In the genomic region with DNA sequence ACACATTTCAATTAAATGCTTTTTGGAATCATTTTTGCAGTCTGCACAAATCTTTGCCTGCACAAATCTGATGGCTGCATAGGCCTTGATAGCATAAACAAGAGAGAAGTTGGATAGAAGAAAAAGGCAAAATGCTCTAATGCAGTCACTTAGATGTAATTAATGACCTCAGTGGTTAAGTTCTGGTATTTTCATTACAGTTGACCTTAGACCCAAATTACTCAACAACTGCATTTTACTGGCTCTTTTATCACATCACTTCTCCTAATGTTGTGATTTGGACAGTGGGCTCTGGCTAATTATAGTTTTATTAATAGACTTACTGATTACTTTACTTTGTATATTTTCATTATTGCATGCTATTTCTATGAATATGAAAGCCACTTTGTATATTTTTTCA, we compare ENCODE assay signal across 19 cellular contexts. TPM values are rescaled to one million over a fixed set of nuclear protein-coding genes. Genes with fewer than 3 reads are reported as not detected.
A peak's percentile ranks its signal among the peaks of the same experiment; 100 is the strongest.
DNase-seq lines count a peak whose midpoint lies in the region; TF ChIP-seq lines count a peak whose summit lies in the region.
"Had no signal": no experiment of that assay in that cellular context is flagged by ENCODE, and none has a peak within 500 bp of the region (broad histone marks: within the 10 kb centered on the region; RNA-seq: fewer than 3 reads in every experiment).

No MANE protein-coding gene starts in this region.

- no peaks in the 10 kb centered on the region for H3K4me1 ChIP-seq in left ventricle myocardium inferior
- H3K4me1 ChIP-seq: SJCRH30 had no signal

- H3K27ac ChIP-seq in left ventricle myocardium inferior (replicated peaks) (no peak overlapping the region), RWPE1 (no peak overlapping the region)
- H3K27ac ChIP-seq: 22Rv1, SJCRH30 had no signal

- no peak for TF ChIP-seq CTCF in left ventricle myocardium inferior (IDR thresholded peaks at IDR 0.05; ENCODE audit: borderline replicate concordance)
- no peak for TF ChIP-seq CTCF in RWPE1 (conservative IDR thresholded peaks at IDR 0.05; ENCODE audit: low read depth)

- H3K27me3 ChIP-seq in left ventricle myocardium inferior (ENCODE audit: low read depth): peaks cover 13% of the 10 kb centered on the region

- POLR2A ChIA-PET in RWPE1 (lab: Yijun Ruan, JAX; ENCODE audit: low non-redundant PET): no interaction called here

- CTCF ChIA-PET in RWPE1 (lab: Yijun Ruan, JAX): no interaction called here

- DNase-seq in NOMO-1 treated with DMSO at 0.1 percent for 48 hours (lab: John Stamatoyannopoulos, UW; ENCODE audit: unreplicated experiment) (peak; percentile 14), NOMO-1 treated with dmso at 0.1 percent for 144 hours (lab: John Stamatoyannopoulos, UW; ENCODE audit: unreplicated experiment) (no peak), astrocyte of the hippocampus (ENCODE audit: low read depth, low spot score) (peak; percentile 21), left kidney (ENCODE audit: low read depth, low spot score) (peak; percentile 73), left ventricle myocardium inferior (no peak), RWPE1 (ENCODE audit: low spot score) (no peak), GDM1 (lab: John Stamatoyannopoulos, UW) (no peak)
- DNase-seq: DMS153, GOT3, HCEC 1CT, NCI-H1092, NCI-H1417 treated with DMSO at 0.1 percent for 48 hours, NCI-H1694 treated with DMSO at 0.1 percent for 48 hours, NCI-H2081, NCI-H2227 treated with DMSO at 0.1 percent for 48 hours, NCI-H526 treated with DMSO at 0.1 percent for 48 hours, SJCRH30 had no signal

- intact Hi-C loops in left ventricle myocardium inferior (cut with micrococcal nuclease): no loop called here

- no peak overlapping the region for H3K4me3 ChIP-seq in left ventricle myocardium inferior
- H3K4me3 ChIP-seq: SJCRH30 had no signal

- H3K36me3 ChIP-seq in left ventricle myocardium inferior: no peaks in the 10 kb centered on the region
- H3K36me3 ChIP-seq: SJCRH30 had no signal

- H3K9me3 ChIP-seq in left ventricle myocardium inferior (replicated peaks): no peaks in the 10 kb centered on the region
- H3K9me3 ChIP-seq: SJCRH30 had no signal

RNA-seq across cellular contexts. Expression of gene NTRK2, which starts 34.3 kb away (rescaled TPM):
- 3.8 TPM for total RNA-seq in left ventricle myocardium inferior
- total RNA-seq: HT-29, SJCRH30 had no signal

Comparison
In these comparisons a context has a peak if more than half of its experiments do, and no peak if none do; other contexts are left out.
1. DNase-seq: peak in NOMO-1 treated with DMSO at 0.1 percent for 48 hours (single experiment), astrocyte of the hippocampus (single experiment) and left kidney (single experiment); none in NOMO-1 treated with dmso at 0.1 percent for 144 hours (single experiment), left ventricle myocardium inferior (single experiment), RWPE1 (single experiment) and GDM1 (single experiment).